8 cellular contexts compared by ENCODE assay signal in the genomic region with DNA sequence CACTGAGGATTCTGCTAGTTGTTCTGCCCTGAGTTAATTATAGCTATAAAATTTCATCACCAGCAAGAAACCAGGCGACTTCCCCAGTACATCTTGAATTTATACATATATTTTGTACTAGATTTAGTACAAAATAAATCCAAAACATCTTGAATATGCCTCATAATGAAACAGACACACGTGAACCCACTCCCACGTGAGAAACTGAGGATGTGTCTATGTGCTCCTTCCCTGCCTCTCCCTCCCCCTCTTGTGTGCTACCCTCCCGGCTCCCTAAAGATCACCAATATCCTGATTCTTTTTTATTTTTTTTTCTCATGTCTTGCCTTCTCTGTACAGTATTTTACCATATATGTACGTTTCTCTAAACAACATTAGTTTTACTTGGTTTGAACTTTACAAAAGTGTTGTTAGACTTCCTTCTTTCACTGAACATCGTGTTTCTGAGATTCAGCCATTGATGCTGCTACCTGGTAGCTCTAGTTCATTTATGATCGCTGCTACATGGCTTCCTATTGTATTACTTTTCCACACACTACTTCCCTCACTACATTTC. TPM values are rescaled to one million over a fixed set of nuclear protein-coding genes. Genes with fewer than 3 reads are reported as not detected.
DNase-seq lines count a peak whose midpoint lies in the region; ATAC-seq and TF ChIP-seq lines count a peak whose summit lies in the region.

No MANE protein-coding gene starts in this region.

- H3K27me3 ChIP-seq in fibroblast of lung (ENCODE audit: control insufficient read depth, insufficient read depth, low read length) (no peaks in the 10 kb centered on the region), skeletal muscle tissue (ENCODE audit: control insufficient read depth in 3 of 3, insufficient read depth in 3 of 3, low read length in 3 of 3) (no peaks in the 10 kb centered on the region)

- no peaks in the 10 kb centered on the region for H3K27me3 Mint-ChIP-seq in T-helper 17 cell

- H3K9me3 ChIP-seq in T-helper 17 cell (ENCODE audit: control insufficient read depth, low read length, poor library complexity, severe bottlenecking) (no peaks in the 10 kb centered on the region), fibroblast of lung (ENCODE audit: control insufficient read depth, insufficient read depth, low read depth, low read length) (no peaks in the 10 kb centered on the region), skeletal muscle tissue (ENCODE audit: control insufficient read depth in 3 of 3, low read length in 3 of 3) (no peaks in the 10 kb centered on the region)

- H3K79me2 ChIP-seq in fibroblast of lung (ENCODE audit: control insufficient read depth, insufficient read depth, low read length), result peaks cover 29% of the 10 kb centered on the region

- H3K4me3 Mint-ChIP-seq in T-helper 17 cell, result peak overlapping the region; percentile 93

- no peaks in the 10 kb centered on the region for H4K20me1 ChIP-seq in fibroblast of lung (ENCODE audit: control insufficient read depth, extremely low read depth, insufficient read depth, low read length)

- H3K9ac ChIP-seq in fibroblast of lung (ENCODE audit: insufficient read depth, low read length) (peak overlapping the region; percentile 65), skeletal muscle tissue (ENCODE audit: low read depth in 1 of 3, low read length in 3 of 3) (peak overlapping the region; percentile 91 to 95 (median 95))

- TF ChIP-seq CTCF in fibroblast of lung (conservative IDR thresholded peaks at IDR 0.05 in 1 of 2, IDR thresholded peaks at IDR 0.05 in 1 of 2; ENCODE audit: low read depth in 1 of 2, low read length in 2 of 2), result no peak

- H3K4me2 ChIP-seq in fibroblast of lung (ENCODE audit: extremely low read depth, insufficient read depth, low read length), result peak overlapping the region; percentile 79

- peak; percentile 68 for DNase-seq in activated CD8-positive, alpha-beta memory T cell treated with anti-CD3 and anti-CD28 coated beads, Interleukin-2, amount 50 U/mL, for 48 hours
- no peak for DNase-seq in activated CD8-positive, alpha-beta memory T cell treated with anti-CD3 and anti-CD28 coated beads for 24 hours
- DNase-seq in T-helper 17 cell (no peak), fibroblast of lung (ENCODE audit: low read depth in 2 of 2) (peak in 1 of 2 donors; percentile 9), inferior parietal cortex (ENCODE audit: extremely low spot score) (no peak)

- H3K4me3 ChIP-seq in fibroblast of lung (replicated peaks in 1 of 4; ENCODE audit: control extremely low read depth in 1 of 4, insufficient read depth in 1 of 4, low read depth in 3 of 4, low read length in 4 of 4) (peak overlapping the region; percentile 86 to 90 (median 88)), skeletal muscle tissue (ENCODE audit: low read length in 3 of 3) (peak overlapping the region; percentile 86 to 99 (median 93))

- peak overlapping the region; percentile 82 for H3K27ac ChIP-seq in fibroblast of lung (ENCODE audit: insufficient read depth, low read length)
- H3K27ac ChIP-seq in skeletal muscle tissue (ENCODE audit: low read depth, low read length), result peak overlapping the region; percentile 92

- peaks cover 6% of the 10 kb centered on the region for H3K36me3 Mint-ChIP-seq in T-helper 17 cell (ENCODE audit: low read depth)

- peak overlapping the region; percentile 88 for H3K27ac Mint-ChIP-seq in T-helper 17 cell

- H2AFZ ChIP-seq in fibroblast of lung (ENCODE audit: low read length), result no peak overlapping the region

- no peaks in the 10 kb centered on the region for H3K36me3 ChIP-seq in fibroblast of lung (ENCODE audit: control insufficient read depth, insufficient read depth, low read length)
- peaks cover 0 to 12% (median 0%) of the 10 kb centered on the region in 3 donors for H3K36me3 ChIP-seq in skeletal muscle tissue (ENCODE audit: control insufficient read depth in 3 of 3, insufficient read depth in 3 of 3, low read length in 3 of 3)

- peaks cover 48% of the 10 kb centered on the region for H3K4me1 Mint-ChIP-seq in T-helper 17 cell

- no peak for ATAC-seq in T-helper 17 cell
- ATAC-seq in HG03565 (IDR thresholded peaks at IDR 0.05; ENCODE audit: unreplicated experiment), result no peak
- ATAC-seq in GM18861 (IDR thresholded peaks at IDR 0.05; ENCODE audit: unreplicated experiment), result no peak

- peaks cover 10% of the 10 kb centered on the region for H3K4me1 ChIP-seq in fibroblast of lung (ENCODE audit: control insufficient read depth, extremely low read depth, insufficient read depth, low read length)
- H3K4me1 ChIP-seq in skeletal muscle tissue (ENCODE audit: control insufficient read depth in 3 of 3, insufficient read depth in 3 of 3, low read length in 3 of 3), result peaks cover 38 to 45% (median 40%) of the 10 kb centered on the region in 3 donors

RNA-seq across cellular contexts. Expression of a gene that starts 1.1 kb away (rescaled TPM):
- total RNA-seq in T-helper 17 cell (10 to 100 TPM; 34.4 to 43.4 TPM), fibroblast of lung (40.8 and 49.6 TPM in 2 replicates), skeletal muscle tissue (40.2 TPM)
- 45.8 and 49.0 TPM in 2 replicates for polyA plus RNA-seq in fibroblast of lung
- polyA plus RNA-seq in fibroblast of lung (2012), result 40.5 and 41.8 TPM in 2 replicates
- 42.0 and 69.9 TPM in 2 replicates for polyA minus RNA-seq in fibroblast of lung (ENCODE audit: low replicate concordance)
